Comparison of ENCODE assay signal across 26 cellular contexts in genomic region chr16:88400186-88400585, GRCh38. TPM values are rescaled to one million over a fixed set of nuclear protein-coding genes. Genes with fewer than 3 reads are reported as not detected.
"Had no signal": no experiment of that assay in that cellular context is flagged by ENCODE, and none has a peak within 500 bp of the region (broad histone marks: within the 10 kb centered on the region; RNA-seq: fewer than 3 reads in every experiment).

No MANE protein-coding gene starts in this region.

- H3K4me1 Mint-ChIP-seq: endodermal cell had no signal

- FAIRE-seq: endometrium, islet of Langerhans, keratinocyte had no signal

- H3K4me3 ChIP-seq: colonic mucosa, esophagus squamous epithelium, gastrocnemius medialis, heart right ventricle, left lung, lower lobe of right lung had no signal

- ATAC-seq: effector memory CD8-positive, alpha-beta T cell; esophagus mucosa; gastrocnemius medialis; left cardiac atrium; left lung; left ventricle myocardium superior; lower lobe of right lung had no signal

- H3K27ac Mint-ChIP-seq: dendritic cell treated with granulocyte-macrophage colony-stimulating factor and Interleukin-4, amounts not matched to agents 40 ng/mL and 50 ng/mL, for 4 days; effector memory CD8-positive, alpha-beta T cell; endodermal cell had no signal

- H3K4me3 Mint-ChIP-seq: dendritic cell treated with granulocyte-macrophage colony-stimulating factor and Interleukin-4, amounts not matched to agents 40 ng/mL and 50 ng/mL, for 4 days; effector memory CD8-positive, alpha-beta T cell; endodermal cell had no signal

- H3K27me3 ChIP-seq: colonic mucosa, gastrocnemius medialis had no signal

- H3K4me1 ChIP-seq: colonic mucosa, left lung, lower lobe of right lung had no signal

- H3K27ac ChIP-seq: colonic mucosa, epithelial cell of prostate, esophagus squamous epithelium, gastrocnemius medialis, heart right ventricle, left lung, lower lobe of right lung had no signal

- H3K9me3 ChIP-seq: colonic mucosa, esophagus squamous epithelium, gastrocnemius medialis, heart right ventricle, left lung, lower lobe of right lung had no signal

- H3K36me3 ChIP-seq: colonic mucosa, esophagus squamous epithelium, gastrocnemius medialis, heart right ventricle, left lung, lower lobe of right lung had no signal

- DNase-seq: colonic mucosa; cortex of kidney; effector CD8-positive, alpha-beta T cell; effector memory CD8-positive, alpha-beta T cell; endodermal cell; erythroblast; esophagus squamous epithelium; foreskin fibroblast; foreskin melanocyte; gastrocnemius medialis; glutamatergic neuron; head of caudate nucleus; heart right ventricle; hippocampal formation; left cardiac atrium; left lung; left ventricle myocardium superior; lower lobe of right lung; mesendoderm; midbrain had no signal

RNA-seq across cellular contexts. Expression of gene ZNF469, which starts 17.4 kb away (rescaled TPM):
- polyA plus RNA-seq: keratinocyte had no signal
